ENCODE assay signal across 17 cellular contexts in genomic region chr5:149773245-149774095, GRCh38. TPM values are rescaled to one million over a fixed set of nuclear protein-coding genes. Genes with fewer than 3 reads are reported as not detected.
DNase-seq lines count a peak whose midpoint lies in the region; ATAC-seq, FAIRE-seq and TF ChIP-seq lines count a peak whose summit lies in the region.
"Had no signal": no experiment of that assay in that cellular context is flagged by ENCODE, and none has a peak within 500 bp of the region (broad histone marks: within the 10 kb centered on the region; RNA-seq: fewer than 3 reads in every experiment).

No MANE protein-coding gene starts in this region.

- no peak overlapping the region for H2BK15ac ChIP-seq in IMR-90 (ENCODE audit: low read depth, low read length)

- H3K9ac ChIP-seq in IMR-90 (ENCODE audit: low read depth, low read length) = no peak overlapping the region
- H3K9ac ChIP-seq in K562 (ENCODE audit: insufficient read depth in 1 of 2, low read depth in 2 of 2, low read length in 2 of 2) = peak overlapping the region in 1 of 2 experiments; percentile 14; a peak in 1 of 4 replicates

- dilution Hi-C loops in IMR-90 (cut with HindIII; ENCODE audit: low sequenced_read_pairs, unreplicated experiment) = no loop called here

- H3K4ac ChIP-seq in IMR-90 (ENCODE audit: low read depth, low read length) = no peak overlapping the region

- FAIRE-seq in K562 (lab: Jason Lieb, UNC) = no peak
- FAIRE-seq: islet of Langerhans had no signal

- H3K18ac ChIP-seq in IMR-90 (ENCODE audit: low read depth, low read length) = no peak overlapping the region

- no peak overlapping the region for H4K8ac ChIP-seq in IMR-90 (ENCODE audit: low read depth in 2 of 2, low read length in 2 of 2)

- H3K36me3 ChIP-seq in IMR-90 (ENCODE audit: control insufficient read depth, insufficient read depth, low read length) (no peaks in the 10 kb centered on the region), K562 (ENCODE audit: control insufficient read depth, insufficient read depth, low read length) (peaks cover 38% of the 10 kb centered on the region; the same call in 2 of the 3 replicates), sigmoid colon (no peaks in the 10 kb centered on the region)

- no peak for TF ChIP-seq CTCF in IMR-90 (conservative IDR thresholded peaks at IDR 0.05; ENCODE audit: low read depth, low read length)
- no peak for TF ChIP-seq CTCF in K562 (IDR thresholded peaks at IDR 0.05 in 2 of 3, conservative IDR thresholded peaks at IDR 0.05 in 1 of 3; ENCODE audit: insufficient read depth in 2 of 3, low read depth in 1 of 3, low read length in 3 of 3)
- TF ChIP-seq CTCF in sigmoid colon (IDR thresholded peaks at IDR 0.05) = no peak

- no peaks in the 10 kb centered on the region for H4K20me1 ChIP-seq in IMR-90 (ENCODE audit: insufficient read depth, low read length)
- peaks cover 2% of the 10 kb centered on the region; the same call in 1 of the 2 replicates for H4K20me1 ChIP-seq in K562 (replicated peaks; ENCODE audit: control insufficient read depth, insufficient read depth, low read length)

- H3K56ac ChIP-seq in IMR-90 (ENCODE audit: extremely low read depth, insufficient read depth, low read length) = no peak overlapping the region

- no peak overlapping the region for H2AK5ac ChIP-seq in IMR-90 (ENCODE audit: low read depth, low read length)

- POLR2A ChIA-PET in IMR-90 (lab: Charles Lee; ENCODE audit: unreplicated experiment) = no interaction called here
- POLR2A ChIA-PET in K562 (lab: Yijun Ruan, JAX) = no interaction called here

- ATAC-seq in IMR-90 (ENCODE audit: low read depth) (no peak), K562 (no peak; the same call in 2 of the 3 replicates), left colon (peak; percentile 28), HG02798 (IDR thresholded peaks at IDR 0.05; ENCODE audit: poor library complexity, unreplicated experiment) (no peak)
- ATAC-seq: CD8-positive, alpha-beta T cell; naive thymus-derived CD8-positive, alpha-beta T cell had no signal

- H4K5ac ChIP-seq in IMR-90 (ENCODE audit: low read depth, low read length) = no peak overlapping the region

- no peak overlapping the region for H3K14ac ChIP-seq in IMR-90 (replicated peaks; ENCODE audit: low read depth, low read length)

- no peak overlapping the region for H2BK5ac ChIP-seq in IMR-90 (ENCODE audit: low read depth, low read length, poor library complexity, severe bottlenecking)

- 58% methylated on average over 5 of the region's 15 CpGs; no CpG with 5 or more reads in 1 of the 2 experiments for whole genome bisulfite sequencing in IMR-90 (ENCODE audit: extremely low coverage in 2 of 2, insufficient read length in 1 of 2), 2 experiments
- WGBS in K562 (ENCODE audit: insufficient coverage, low coverage, missing lambda C conversion rate) = 75% methylated on average over 15 of the region's 15 CpGs
- WGBS in sigmoid colon, 2 donors = 56 to 78% methylated on average over 15 of the region's 15 CpGs

- CTCF ChIA-PET in IMR-90 (lab: Yijun Ruan, JAX) = no interaction called here
- CTCF ChIA-PET in K562 (lab: Yijun Ruan, JAX; ENCODE audit: low intra/inter-chr PET ratio) = no interaction called here

- TF ChIP-seq EP300 in K562 (IDR thresholded peaks at IDR 0.05; ENCODE audit: low read length) (no peak), sigmoid colon (IDR thresholded peaks at IDR 0.05) (no peak)

- intact Hi-C loops in IMR-90 (cut with micrococcal nuclease) (no loop called here), K562 (cut with micrococcal nuclease) (no loop called here), left colon (cut with DNase I, micrococcal nuclease) (no loop called here), sigmoid colon (cut with DNase I) (no loop called here)

- H3K79me1 ChIP-seq in IMR-90 (ENCODE audit: low read depth in 1 of 2, low read length in 2 of 2) = no peaks in the 10 kb centered on the region

- TF ChIP-seq POLR2A in IMR-90 (IDR thresholded peaks at IDR 0.05; ENCODE audit: low read depth, low read length) = no peak
- no peak for TF ChIP-seq POLR2A in K562 (conservative IDR thresholded peaks at IDR 0.05)
- no peak for TF ChIP-seq POLR2A in sigmoid colon (IDR thresholded peaks at IDR 0.05)

- H2AFZ ChIP-seq in IMR-90 (replicated peaks; ENCODE audit: low read length, poor library complexity) = peak overlapping the region; percentile 10
- H2AFZ ChIP-seq in K562 (ENCODE audit: low read depth, low read length) = no peak overlapping the region
- H2AFZ ChIP-seq: hepatocyte had no signal

- H2BK120ac ChIP-seq in IMR-90 (ENCODE audit: low read depth, low read length) = no peak overlapping the region

- no peak overlapping the region for H3K4me3 ChIP-seq in IMR-90 (ENCODE audit: insufficient read depth, low read depth, low read length)
- no peak overlapping the region for H3K4me3 ChIP-seq in K562
- no peak overlapping the region for H3K4me3 ChIP-seq in sigmoid colon
- H3K4me3 ChIP-seq: hepatocyte, tibial nerve had no signal

- H2AK9ac ChIP-seq in IMR-90 (replicated peaks; ENCODE audit: low read depth, low read length, poor library complexity) = no peak overlapping the region

- H3K4me2 ChIP-seq in IMR-90 (ENCODE audit: low read depth, low read length) = no peak overlapping the region
- H3K4me2 ChIP-seq in K562 (ENCODE audit: insufficient read depth, low read length) = no peak overlapping the region
- H3K4me2 ChIP-seq: hepatocyte had no signal

- H3K23ac ChIP-seq in IMR-90 (ENCODE audit: low read depth, low read length) = no peak overlapping the region

- no peak overlapping the region for H2BK20ac ChIP-seq in IMR-90 (ENCODE audit: low read depth, low read length)

- DNase-seq in IMR-90 (no peak), K562 (ENCODE audit: extremely low read depth in 1 of 4, low spot score in 3 of 4) (no peak), left colon (no peak), sigmoid colon (no peak), cerebellum (ENCODE audit: low spot score) (no peak), kidney glomerular epithelial cell (lab: John Stamatoyannopoulos, UW) (no peak)
- DNase-seq: CD8-positive, alpha-beta T cell; DMS153; GDM1; Kasumi-1; naive thymus-derived CD8-positive, alpha-beta T cell; NCI-H2029; stimulated activated CD4-positive, alpha-beta T cell treated with anti-CD3 and anti-CD28 coated beads, Interleukin-4, amount 100 ng/mL, for 1 hour had no signal

- H3K9me3 ChIP-seq in IMR-90 (ENCODE audit: control insufficient read depth, insufficient read depth, low read length) = peaks cover 17% of the 10 kb centered on the region
- peaks cover 9% of the 10 kb centered on the region; the same call in 1 of the 2 replicates for H3K9me3 ChIP-seq in K562 (replicated peaks; ENCODE audit: control insufficient read depth, insufficient read depth, low read depth, low read length)
- no peaks in the 10 kb centered on the region for H3K9me3 ChIP-seq in sigmoid colon

- H3K9me1 ChIP-seq in IMR-90 (ENCODE audit: insufficient read depth, low read length) = no peaks in the 10 kb centered on the region
- H3K9me1 ChIP-seq in K562 (ENCODE audit: control insufficient read depth, insufficient read depth, low read length) = no peaks in the 10 kb centered on the region

- H4K91ac ChIP-seq in IMR-90 (ENCODE audit: insufficient read depth, low read depth, low read length) = no peak overlapping the region

- peaks cover 20% of the 10 kb centered on the region for H3K27me3 ChIP-seq in IMR-90 (ENCODE audit: control insufficient read depth, insufficient read depth, low read length)
- H3K27me3 ChIP-seq in K562 (ENCODE audit: control insufficient read depth in 2 of 2, insufficient read depth in 2 of 2, low read length in 2 of 2) = no peaks in the 10 kb centered on the region
- no peaks in the 10 kb centered on the region for H3K27me3 ChIP-seq in sigmoid colon
- H3K27me3 ChIP-seq: hepatocyte, tibial nerve had no signal

- H3K4me1 ChIP-seq in IMR-90 (ENCODE audit: control insufficient read depth, insufficient read depth, low read length) (no peaks in the 10 kb centered on the region), K562 (replicated peaks in 1 of 2; ENCODE audit: control insufficient read depth in 2 of 2, insufficient read depth in 2 of 2, low read length in 2 of 2) (peaks cover 6 to 20% of the 10 kb centered on the region in 2 experiments; a peak in 3 of 5 replicates), sigmoid colon (peaks cover 0 to 74% (median 69%) of the 10 kb centered on the region in 4 donors)

- BruUV-seq in IMR-90 (replicated peaks; lab: Mats Ljungman, UMichigan) = no TSS peak
- no TSS peak for BruUV-seq in K562 (replicated peaks; lab: Mats Ljungman, UMichigan)

- TF ChIP-seq RAD21 in IMR-90 (IDR thresholded peaks at IDR 0.05; ENCODE audit: low read length) (no peak), K562 (CRISPR knock-in tag; conservative IDR thresholded peaks at IDR 0.05 in 1 of 2, IDR thresholded peaks at IDR 0.05 in 1 of 2) (no peak)

- in situ Hi-C loops in IMR-90 (cut with MboI; ENCODE audit: low sequenced_read_pairs) (no loop called here), K562 (cut with MboI) (no loop called here)

- H3K27ac ChIP-seq in IMR-90 (ENCODE audit: insufficient read depth, low read length) (no peak overlapping the region), K562 (ENCODE audit: extremely low read depth, low read depth, low read length) (no peak overlapping the region), sigmoid colon (peak overlapping the region; percentile 67 to 94 (median 92))
- H3K27ac ChIP-seq: hepatocyte, tibial nerve had no signal

- H3K79me2 ChIP-seq in K562 (ENCODE audit: control insufficient read depth, insufficient read depth, low read length) = peaks cover 95% of the 10 kb centered on the region

RNA-seq across cellular contexts. Expression of gene PPARGC1B, which starts 43.4 kb away (rescaled TPM):
- under 0.01 and 0.18 TPM in 2 replicates for total RNA-seq in IMR-90 (2012; rRNA removed)
- 0.10 and 0.27 TPM in 2 replicates for polyA plus RNA-seq in IMR-90 (2012; rRNA removed)
- 0.05 and 0.09 TPM in 2 replicates for polyA plus RNA-seq in IMR-90 (2012; cell fraction: cytosol; rRNA removed)
- 0.31 and 0.37 TPM in 2 replicates for polyA plus RNA-seq in IMR-90 (2012; cell fraction: nucleus; rRNA removed; ENCODE audit: low replicate concordance)
- 34.1 and 39.8 TPM in 2 replicates for total RNA-seq in K562 (2011; cell fraction: chromatin; rRNA removed; ENCODE audit: low replicate concordance)
- 20.5 and 21.1 TPM in 2 replicates for total RNA-seq in K562 (2011; cell fraction: nucleolus; rRNA removed)
- total RNA-seq in K562 (2011; cell fraction: nucleoplasm; rRNA removed) = 24.4 and 30.4 TPM in 2 replicates
- total RNA-seq in K562 (2014; rRNA removed) = 8.6 and 10.9 TPM in 2 replicates
- 7.1 TPM in 2 replicates for total RNA-seq in K562 (2014; rRNA removed; fragmentation: Illumina TruSeq; extraction: Trizol)
- total RNA-seq in K562 (2015; rRNA removed; fragmentation: Illumina TruSeq; extraction: Trizol) = 7.3 and 8.1 TPM in 2 replicates
- total RNA-seq in K562 (2021) = 23.3 and 29.0 TPM in 2 replicates
- polyA plus RNA-seq in K562 (2011; rRNA removed) = 2.8 and 3.0 TPM in 2 replicates
- polyA plus RNA-seq in K562 (2011; cell fraction: cytosol; rRNA removed) = 2.2 and 2.6 TPM in 2 replicates
- polyA plus RNA-seq in K562 (2011; cell fraction: nucleus; rRNA removed) = 13.0 and 17.4 TPM in 2 replicates
- 6.4 and 8.1 TPM in 2 replicates for polyA plus RNA-seq in K562 (2012)
- polyA plus RNA-seq in K562 (2014; fragmentation: Illumina TruSeq; extraction: Trizol) = 11.6 and 11.7 TPM in 2 replicates
- 1 to 10 TPM; 2.5 to 6.3 TPM for polyA plus RNA-seq in K562 (2014; fragmentation: Nextera tagmentation; extraction: Ambion mirVana)
- polyA plus RNA-seq in K562 (2014; rRNA removed) = 8.7 and 8.8 TPM in 2 replicates
- 7.3 and 7.7 TPM in 2 replicates for polyA minus RNA-seq in K562 (2011; rRNA and poly(A)+ RNA removed)
- polyA minus RNA-seq in K562 (2011; cell fraction: cytosol; rRNA and poly(A)+ RNA removed) = 8.8 and 11.6 TPM in 2 replicates
- 9.4 and 10.8 TPM in 2 replicates for polyA minus RNA-seq in K562 (2011; cell fraction: nucleus; rRNA and poly(A)+ RNA removed)
- 10 to 100 TPM; 25.7 to 60.8 TPM for total RNA-seq in left colon
- total RNA-seq in sigmoid colon = 10 to 100 TPM in 3 of 4 donors, 1 to 10 TPM in 1; 9.9 to 19.1 (median 12.3) TPM
- polyA plus RNA-seq in sigmoid colon = 10 to 100 TPM in 1 of 3 donors, 1 to 10 TPM in 2; 1.8 to 13.9 (median 5.3) TPM
- 3.2 TPM for total RNA-seq in cerebellum

Comparison
In these comparisons a context has a peak if more than half of its experiments do, and no peak if none do; other contexts are left out.
1. H3K27ac ChIP-seq: peak in sigmoid colon (4 of 4); none in IMR-90 (single experiment) and K562 (single experiment).